1 cellular context compared by ENCODE assay signal in the genomic region with DNA sequence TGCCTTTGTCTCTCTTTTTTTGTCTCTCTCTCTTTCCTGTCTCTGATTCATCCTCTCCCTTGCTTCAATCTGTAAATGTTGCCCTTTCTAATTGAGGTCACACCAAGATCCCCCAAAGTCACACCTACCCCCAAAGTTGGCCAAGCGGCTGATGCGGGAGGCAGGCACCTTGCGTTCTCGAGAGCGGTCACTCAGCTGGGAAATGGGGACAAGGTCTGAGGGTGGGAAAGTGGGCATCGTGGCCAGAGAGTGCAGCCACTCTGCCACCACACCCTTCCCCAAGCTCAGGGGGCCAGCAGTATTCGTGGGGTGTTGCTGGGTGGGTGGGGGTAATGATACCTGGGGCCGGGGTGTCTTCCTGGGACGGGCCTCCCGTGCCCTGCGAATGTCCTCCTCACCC.
TF ChIP-seq lines count a peak whose summit lies in the region.

No MANE protein-coding gene starts in this region.

TF ChIP-seq in GM12878, 131 proteins besides CTCF, POLR2A, EP300 and RAD21:
- no peak for TF ChIP-seq BHLHE40 (IDR thresholded peaks at IDR 0.05; ENCODE audit: borderline replicate concordance in 1 of 2, low read depth in 2 of 2, low read length in 1 of 2)
- TF ChIP-seq, protein P1, sequence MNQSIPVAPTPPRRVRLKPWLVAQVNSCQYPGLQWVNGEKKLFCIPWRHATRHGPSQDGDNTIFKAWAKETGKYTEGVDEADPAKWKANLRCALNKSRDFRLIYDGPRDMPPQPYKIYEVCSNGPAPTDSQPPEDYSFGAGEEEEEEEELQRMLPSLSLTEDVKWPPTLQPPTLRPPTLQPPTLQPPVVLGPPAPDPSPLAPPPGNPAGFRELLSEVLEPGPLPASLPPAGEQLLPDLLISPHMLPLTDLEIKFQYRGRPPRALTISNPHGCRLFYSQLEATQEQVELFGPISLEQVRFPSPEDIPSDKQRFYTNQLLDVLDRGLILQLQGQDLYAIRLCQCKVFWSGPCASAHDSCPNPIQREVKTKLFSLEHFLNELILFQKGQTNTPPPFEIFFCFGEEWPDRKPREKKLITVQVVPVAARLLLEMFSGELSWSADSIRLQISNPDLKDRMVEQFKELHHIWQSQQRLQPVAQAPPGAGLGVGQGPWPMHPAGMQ (IDR thresholded peaks at IDR 0.05; ENCODE audit: borderline replicate concordance), result no peak
- no peak for TF ChIP-seq NBN (IDR thresholded peaks at IDR 0.05)
- TF ChIP-seq NFXL1 (IDR thresholded peaks at IDR 0.05; ENCODE audit: borderline replicate concordance), result no peak
- no peak for TF ChIP-seq TAF1 (IDR thresholded peaks at IDR 0.05; ENCODE audit: borderline replicate concordance, low read depth, low read length)
- TF ChIP-seq CUX1 (IDR thresholded peaks at IDR 0.05; ENCODE audit: insufficient replicate concordance, low read depth, low read length), result no peak
- no peak for TF ChIP-seq IRF4 (IDR thresholded peaks at IDR 0.05; ENCODE audit: low read depth, low read length)
